36 cellular contexts compared by ENCODE assay signal in genomic region chr22:48068323-48068722, GRCh38.
"Had no signal": no experiment of that assay in that cellular context is flagged by ENCODE, and none has a peak within 500 bp of the region (broad histone marks: within the 10 kb centered on the region; RNA-seq: fewer than 3 reads in every experiment).

No MANE protein-coding gene starts in this region.

- DNase-seq: activated CD4-positive, alpha-beta memory T cell treated with anti-CD3 and anti-CD28 coated beads for 36 hours; activated CD4-positive, alpha-beta T cell treated with anti-CD3 and anti-CD28 coated beads for 4 hours; activated CD4-positive, alpha-beta T cell treated with anti-CD3 and anti-CD28 coated beads, Interleukin-2, amount 50 U/mL, for 1 hour; activated CD8-positive, alpha-beta memory T cell treated with anti-CD3 and anti-CD28 coated beads, Interleukin-2, amount 50 U/mL, for 4 hours; activated effector memory CD4-positive, alpha-beta T cell treated with Interleukin-2 at 50 U/mL for 16 hours; activated naive CD4-positive, alpha-beta T cell treated with anti-CD3 and anti-CD28 coated beads, Interleukin-2, amount 10 ng/mL, durations not matched to agents 7 days and 5 days; activated naive CD8-positive, alpha-beta T cell treated with anti-CD3 and anti-CD28 coated beads, Interleukin-2, amount 50 U/mL, for 24 hours; activated T-cell treated with anti-CD3 and anti-CD28 coated beads for 4 hours; activated T-cell treated with anti-CD3 and anti-CD28 coated beads, Interleukin-2, amount 50 U/mL, for 48 hours; anterior cingulate cortex; caudate nucleus; NCI-H1105; NCI-H1417 treated with DMSO at 0.1 percent for 48 hours; NCI-H187 treated with DMSO at 0.1 percent for 48 hours; NCI-H2081; NCI-H2171 treated with DMSO at 0.1 percent for 48 hours; NCI-H2227 treated with DMSO at 0.1 percent for 48 hours; NCI-H510A; NCI-H526; NCI-H748 treated with DMSO at 0.1 percent for 48 hours; NK-92 treated with Interleukin-12 subunit alpha and Interleukin-12 subunit beta, amount 100 ng/mL, for 24 hours; PC-3; RPMI8226; SHP77 treated with DMSO at 0.1 percent for 48 hours; SK-N-SH had no signal

- H3K9ac ChIP-seq: KMS-11, SK-N-SH had no signal

- H3K4me2 ChIP-seq: KMS-11, SK-N-SH had no signal

- H3K27me3 Mint-ChIP-seq: activated CD4-positive, alpha-beta memory T cell treated with anti-CD3 and anti-CD28 coated beads for 36 hours; activated naive CD8-positive, alpha-beta T cell had no signal

- H3K9me3 Mint-ChIP-seq: activated CD4-positive, alpha-beta memory T cell treated with anti-CD3 and anti-CD28 coated beads for 36 hours; activated naive CD4-positive, alpha-beta T cell treated with anti-CD3 and anti-CD28 coated beads, Interleukin-2, amount 10 ng/mL, durations not matched to agents 7 days and 5 days; activated naive CD8-positive, alpha-beta T cell treated with anti-CD3 and anti-CD28 coated beads, Interleukin-2, amount 50 U/mL, for 24 hours; T-helper 1 cell treated with Interleukin-12 subunit alpha and Interleukin-12 subunit beta and Interleukin-4 antibody, amounts not matched to agents 30 μg/mL and 1 μg/mL, for 36 hours; T-helper 2 cell treated with Interferon-gamma antibody and Interleukin-4, amounts not matched to agents 5 μg/mL and 100 μg/mL, for 36 hours had no signal

- H3K4me1 Mint-ChIP-seq: activated naive CD4-positive, alpha-beta T cell treated with anti-CD3 and anti-CD28 coated beads, Interleukin-2, amount 10 ng/mL, durations not matched to agents 7 days and 5 days; activated naive CD8-positive, alpha-beta T cell treated with anti-CD3 and anti-CD28 coated beads, Interleukin-2, amount 50 U/mL, for 24 hours; brain had no signal

- H3K4me1 ChIP-seq: Peyer's patch, SJSA1 had no signal

- ATAC-seq: activated CD4-positive, CD25-positive, alpha-beta regulatory T cell treated with anti-CD3 and anti-CD28 coated beads, Interleukin-2, amount 50 U/mL, for 24 hours; activated naive CD8-positive, alpha-beta T cell treated with anti-CD3 and anti-CD28 coated beads, Interleukin-2, amount 50 U/mL, for 24 hours; PC-3; WTC11 had no signal

- H3K27me3 ChIP-seq: Peyer's patch, SJSA1 had no signal

- H3K27ac ChIP-seq: KMS-11, Peyer's patch, SJSA1 had no signal

- H3K36me3 ChIP-seq: Peyer's patch, SJSA1 had no signal

- FAIRE-seq: bronchial epithelial cell, TTC549 had no signal

- H3K4me3 ChIP-seq: Peyer's patch, SJSA1 had no signal

- H3K27ac Mint-ChIP-seq: activated CD4-positive, alpha-beta memory T cell treated with anti-CD3 and anti-CD28 coated beads for 36 hours; activated naive CD4-positive, alpha-beta T cell treated with anti-CD3 and anti-CD28 coated beads, Interleukin-2, amount 10 ng/mL, durations not matched to agents 7 days and 5 days; activated naive CD8-positive, alpha-beta T cell; activated naive CD8-positive, alpha-beta T cell treated with anti-CD3 and anti-CD28 coated beads, Interleukin-2, amount 50 U/mL, for 24 hours; T-helper 1 cell treated with Interleukin-12 subunit alpha and Interleukin-12 subunit beta and Interleukin-4 antibody, amounts not matched to agents 30 μg/mL and 1 μg/mL, for 36 hours; T-helper 2 cell treated with Interferon-gamma antibody and Interleukin-4, amounts not matched to agents 5 μg/mL and 100 μg/mL, for 36 hours; WTC11 had no signal

- H3K4me3 Mint-ChIP-seq: activated CD4-positive, alpha-beta memory T cell treated with anti-CD3 and anti-CD28 coated beads for 36 hours; activated naive CD4-positive, alpha-beta T cell treated with anti-CD3 and anti-CD28 coated beads, Interleukin-2, amount 10 ng/mL, durations not matched to agents 7 days and 5 days; activated naive CD8-positive, alpha-beta T cell; activated naive CD8-positive, alpha-beta T cell treated with anti-CD3 and anti-CD28 coated beads, Interleukin-2, amount 50 U/mL, for 24 hours; brain; T-helper 1 cell treated with Interleukin-12 subunit alpha and Interleukin-12 subunit beta and Interleukin-4 antibody, amounts not matched to agents 30 μg/mL and 1 μg/mL, for 36 hours; T-helper 2 cell treated with Interferon-gamma antibody and Interleukin-4, amounts not matched to agents 5 μg/mL and 100 μg/mL, for 36 hours; WTC11 had no signal

- H3K9me3 ChIP-seq: Peyer's patch, SJSA1, SK-N-SH had no signal
